26 cellular contexts compared by ENCODE assay signal in genomic region chr20:63451821-63452220, GRCh38. TPM values are rescaled to one million over a fixed set of nuclear protein-coding genes. Genes with fewer than 3 reads are reported as not detected.
"Had no signal": no experiment of that assay in that cellular context is flagged by ENCODE, and none has a peak within 500 bp of the region (broad histone marks: within the 10 kb centered on the region; RNA-seq: fewer than 3 reads in every experiment).

No MANE protein-coding gene starts in this region.

- H3K36me3 Mint-ChIP-seq: natural killer cell had no signal

- H3K9ac ChIP-seq: parathyroid adenoma had no signal

- H3K4me2 ChIP-seq: smooth muscle cell had no signal

- H3K9me3 Mint-ChIP-seq: natural killer cell; stimulated activated naive CD8-positive, alpha-beta T cell treated with anti-CD3 and anti-CD28 coated beads, Interleukin-15, amount 100 ng/mL, for 72 hours had no signal

- ATAC-seq: foreskin keratinocyte; gastroesophageal sphincter; heart right ventricle; left ventricle myocardium superior; sciatic nerve; stimulated activated naive CD8-positive, alpha-beta T cell treated with anti-CD3 and anti-CD28 coated beads, Interleukin-15, amount 100 ng/mL, for 72 hours had no signal

- H3K4me3 Mint-ChIP-seq: natural killer cell; stimulated activated naive CD8-positive, alpha-beta T cell treated with anti-CD3 and anti-CD28 coated beads, Interleukin-15, amount 100 ng/mL, for 72 hours had no signal

- H3K27ac ChIP-seq: colonic mucosa, foreskin keratinocyte, gastroesophageal sphincter, heart right ventricle, lower lobe of right lung, parathyroid adenoma, suprapubic skin, thyroid gland, vagina had no signal

- H3K4me3 ChIP-seq: colonic mucosa, gastroesophageal sphincter, heart right ventricle, lower lobe of right lung, smooth muscle cell, suprapubic skin, thyroid gland, vagina had no signal

- H3K27ac Mint-ChIP-seq: natural killer cell; stimulated activated naive CD8-positive, alpha-beta T cell treated with anti-CD3 and anti-CD28 coated beads, Interleukin-15, amount 100 ng/mL, for 72 hours had no signal

- H3K36me3 ChIP-seq: colonic mucosa, gastroesophageal sphincter, heart right ventricle, lower lobe of right lung, suprapubic skin, thyroid gland, vagina had no signal

- H3K4me1 Mint-ChIP-seq: natural killer cell had no signal

- H2AFZ ChIP-seq: parathyroid adenoma had no signal

- H3K79me2 ChIP-seq: parathyroid adenoma had no signal

- DNase-seq: colonic mucosa; effector CD4-positive, alpha-beta T cell; foreskin keratinocyte; heart right ventricle; hypothalamus; left ventricle myocardium superior; lower lobe of right lung; natural killer cell; stimulated activated CD4-positive, alpha-beta T cell treated with anti-CD3 and anti-CD28 coated beads, Interleukin-12 subunit alpha, Interleukin-12 subunit beta, amount 100 ng/mL, for 4 hours; stimulated activated CD4-positive, alpha-beta T cell treated with anti-CD3 and anti-CD28 coated beads, Interleukin-1b, Interleukin-23, amount 100 ng/mL, for 48 hours; stimulated activated CD4-positive, alpha-beta T cell treated with anti-CD3 and anti-CD28 coated beads, Interleukin-4, amount 100 ng/mL, for 1 hour; stimulated activated CD8-positive, alpha-beta memory T cell treated with anti-CD3 and anti-CD28 coated beads, Interleukin-4, amount 100 ng/mL, for 48 hours; stimulated activated naive CD4-positive, alpha-beta T cell; stimulated activated naive CD8-positive, alpha-beta T cell treated with anti-CD3 and anti-CD28 coated beads, Interleukin-15, amount 100 ng/mL, for 72 hours; thyroid gland; trophoblast cell had no signal

- H3K4me1 ChIP-seq: colonic mucosa, foreskin keratinocyte had no signal

- H3K27me3 ChIP-seq: colonic mucosa, thyroid gland had no signal

- H3K9me3 ChIP-seq: colonic mucosa, gastroesophageal sphincter, heart right ventricle, lower lobe of right lung, suprapubic skin, thyroid gland, vagina had no signal

RNA-seq across cellular contexts. Expression of gene KCNQ2, which starts 20.6 kb away (rescaled TPM):
- total RNA-seq: dermis microvascular lymphatic vessel endothelial cell, foreskin keratinocyte, lower lobe of right lung, mesenteric fat pad, natural killer cell, sciatic nerve, ureter had no signal

RNA-seq across cellular contexts. Expression of gene EEF1A2, which starts 47.1 kb away (rescaled TPM):
- total RNA-seq: osteoblast had no signal
